ENCODE assay signal across 1 cellular context in the genomic region with DNA sequence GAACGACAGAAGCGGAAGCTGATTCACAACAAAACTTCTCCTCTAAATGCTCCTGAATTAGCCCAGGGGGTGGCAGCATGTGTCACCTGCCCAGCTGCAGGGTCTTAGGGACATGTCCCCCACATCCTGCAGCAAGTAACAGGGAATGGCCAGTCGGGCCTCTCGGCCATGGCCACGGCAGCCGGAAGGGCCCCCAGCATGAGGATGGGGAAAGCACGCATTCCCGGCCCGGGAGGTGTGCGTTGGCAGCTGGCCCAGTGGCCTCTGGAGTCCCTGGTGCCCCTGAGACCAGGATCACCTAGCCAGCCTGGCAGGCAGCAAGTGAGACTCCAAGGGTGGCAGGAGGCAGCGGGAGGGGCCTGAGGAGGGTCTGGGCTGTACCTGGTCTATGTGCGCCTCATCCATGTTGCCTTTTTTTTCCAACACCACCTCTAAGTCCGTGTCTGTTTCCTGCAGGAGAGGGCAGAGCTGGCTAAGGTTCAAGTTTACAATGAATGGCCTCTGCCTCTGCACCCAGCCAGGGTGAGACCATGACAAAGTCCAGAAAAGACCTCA.
A peak's percentile ranks its signal among the peaks of the same experiment; 100 is the strongest.
TF ChIP-seq lines count a peak whose summit lies in the region.

No MANE protein-coding gene starts in this region.

TF ChIP-seq in HepG2, 621 proteins besides CTCF, POLR2A, EP300 and RAD21 (continued from another document):
- TF ChIP-seq, protein P1, sequence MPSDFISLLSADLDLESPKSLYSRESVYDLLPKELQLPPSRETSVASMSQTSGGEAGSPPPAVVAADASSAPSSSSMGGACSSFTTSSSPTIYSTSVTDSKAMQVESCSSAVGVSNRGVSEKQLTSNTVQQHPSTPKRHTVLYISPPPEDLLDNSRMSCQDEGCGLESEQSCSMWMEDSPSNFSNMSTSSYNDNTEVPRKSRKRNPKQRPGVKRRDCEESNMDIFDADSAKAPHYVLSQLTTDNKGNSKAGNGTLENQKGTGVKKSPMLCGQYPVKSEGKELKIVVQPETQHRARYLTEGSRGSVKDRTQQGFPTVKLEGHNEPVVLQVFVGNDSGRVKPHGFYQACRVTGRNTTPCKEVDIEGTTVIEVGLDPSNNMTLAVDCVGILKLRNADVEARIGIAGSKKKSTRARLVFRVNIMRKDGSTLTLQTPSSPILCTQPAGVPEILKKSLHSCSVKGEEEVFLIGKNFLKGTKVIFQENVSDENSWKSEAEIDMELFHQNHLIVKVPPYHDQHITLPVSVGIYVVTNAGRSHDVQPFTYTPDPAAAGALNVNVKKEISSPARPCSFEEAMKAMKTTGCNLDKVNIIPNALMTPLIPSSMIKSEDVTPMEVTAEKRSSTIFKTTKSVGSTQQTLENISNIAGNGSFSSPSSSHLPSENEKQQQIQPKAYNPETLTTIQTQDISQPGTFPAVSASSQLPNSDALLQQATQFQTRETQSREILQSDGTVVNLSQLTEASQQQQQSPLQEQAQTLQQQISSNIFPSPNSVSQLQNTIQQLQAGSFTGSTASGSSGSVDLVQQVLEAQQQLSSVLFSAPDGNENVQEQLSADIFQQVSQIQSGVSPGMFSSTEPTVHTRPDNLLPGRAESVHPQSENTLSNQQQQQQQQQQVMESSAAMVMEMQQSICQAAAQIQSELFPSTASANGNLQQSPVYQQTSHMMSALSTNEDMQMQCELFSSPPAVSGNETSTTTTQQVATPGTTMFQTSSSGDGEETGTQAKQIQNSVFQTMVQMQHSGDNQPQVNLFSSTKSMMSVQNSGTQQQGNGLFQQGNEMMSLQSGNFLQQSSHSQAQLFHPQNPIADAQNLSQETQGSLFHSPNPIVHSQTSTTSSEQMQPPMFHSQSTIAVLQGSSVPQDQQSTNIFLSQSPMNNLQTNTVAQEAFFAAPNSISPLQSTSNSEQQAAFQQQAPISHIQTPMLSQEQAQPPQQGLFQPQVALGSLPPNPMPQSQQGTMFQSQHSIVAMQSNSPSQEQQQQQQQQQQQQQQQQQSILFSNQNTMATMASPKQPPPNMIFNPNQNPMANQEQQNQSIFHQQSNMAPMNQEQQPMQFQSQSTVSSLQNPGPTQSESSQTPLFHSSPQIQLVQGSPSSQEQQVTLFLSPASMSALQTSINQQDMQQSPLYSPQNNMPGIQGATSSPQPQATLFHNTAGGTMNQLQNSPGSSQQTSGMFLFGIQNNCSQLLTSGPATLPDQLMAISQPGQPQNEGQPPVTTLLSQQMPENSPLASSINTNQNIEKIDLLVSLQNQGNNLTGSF (CRISPR knock-in tag; IDR thresholded peaks at IDR 0.05), result no peak
- TF ChIP-seq AGO2 (optimal IDR thresholded peaks at IDR 0.05; ENCODE audit: low read depth, low read length), result peak; percentile 67
- TF ChIP-seq ZNF816 (CRISPR knock-in tag; IDR thresholded peaks at IDR 0.05; ENCODE audit: borderline replicate concordance), result no peak
- no peak for TF ChIP-seq ZNF558 (CRISPR knock-in tag; IDR thresholded peaks at IDR 0.05; ENCODE audit: borderline replicate concordance)
- TF ChIP-seq IKZF1 (IDR thresholded peaks at IDR 0.05), result no peak
- no peak for TF ChIP-seq KLF15 (CRISPR knock-in tag; IDR thresholded peaks at IDR 0.05; ENCODE audit: borderline replicate concordance)
- no peak for TF ChIP-seq ZNF629 (CRISPR knock-in tag; conservative IDR thresholded peaks at IDR 0.05)
- TF ChIP-seq SMARCC2 (IDR thresholded peaks at IDR 0.05), result no peak
- TF ChIP-seq ZNF644 (CRISPR knock-in tag; IDR thresholded peaks at IDR 0.05; ENCODE audit: low read depth), result no peak
- no peak for TF ChIP-seq PTBP1 (IDR thresholded peaks at IDR 0.05; ENCODE audit: low read depth, low read length, poor library complexity, severe bottlenecking)
- TF ChIP-seq ZNF326 (CRISPR knock-in tag; IDR thresholded peaks at IDR 0.05; ENCODE audit: borderline replicate concordance), result no peak
- TF ChIP-seq PHF20 (CRISPR knock-in tag; IDR thresholded peaks at IDR 0.05), result no peak
- TF ChIP-seq, protein P2, sequence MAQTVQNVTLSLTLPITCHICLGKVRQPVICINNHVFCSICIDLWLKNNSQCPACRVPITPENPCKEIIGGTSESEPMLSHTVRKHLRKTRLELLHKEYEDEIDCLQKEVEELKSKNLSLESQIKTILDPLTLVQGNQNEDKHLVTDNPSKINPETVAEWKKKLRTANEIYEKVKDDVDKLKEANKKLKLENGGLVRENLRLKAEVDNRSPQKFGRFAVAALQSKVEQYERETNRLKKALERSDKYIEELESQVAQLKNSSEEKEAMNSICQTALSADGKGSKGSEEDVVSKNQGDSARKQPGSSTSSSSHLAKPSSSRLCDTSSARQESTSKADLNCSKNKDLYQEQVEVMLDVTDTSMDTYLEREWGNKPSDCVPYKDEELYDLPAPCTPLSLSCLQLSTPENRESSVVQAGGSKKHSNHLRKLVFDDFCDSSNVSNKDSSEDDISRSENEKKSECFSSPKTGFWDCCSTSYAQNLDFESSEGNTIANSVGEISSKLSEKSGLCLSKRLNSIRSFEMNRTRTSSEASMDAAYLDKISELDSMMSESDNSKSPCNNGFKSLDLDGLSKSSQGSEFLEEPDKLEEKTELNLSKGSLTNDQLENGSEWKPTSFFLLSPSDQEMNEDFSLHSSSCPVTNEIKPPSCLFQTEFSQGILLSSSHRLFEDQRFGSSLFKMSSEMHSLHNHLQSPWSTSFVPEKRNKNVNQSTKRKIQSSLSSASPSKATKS (CRISPR knock-in tag; IDR thresholded peaks at IDR 0.05), result no peak
- no peak for TF ChIP-seq ZMAT3 (CRISPR knock-in tag; conservative IDR thresholded peaks at IDR 0.05)
- no peak for TF ChIP-seq MAF1 (CRISPR knock-in tag; IDR thresholded peaks at IDR 0.05; ENCODE audit: borderline replicate concordance)
- TF ChIP-seq RXRA (CRISPR knock-in tag; IDR thresholded peaks at IDR 0.05), result no peak
- no peak for TF ChIP-seq SP5 (CRISPR knock-in tag; IDR thresholded peaks at IDR 0.05; ENCODE audit: borderline replicate concordance, low read depth)
- no peak; the same call in 1 of the 2 replicates for TF ChIP-seq ZNF782 (CRISPR knock-in tag; IDR thresholded peaks at IDR 0.05; ENCODE audit: borderline replicate concordance)
- TF ChIP-seq WIZ (CRISPR knock-in tag; IDR thresholded peaks at IDR 0.05), result no peak; the same call in 1 of the 2 replicates
- TF ChIP-seq ZBTB1 (CRISPR knock-in tag; IDR thresholded peaks at IDR 0.05; ENCODE audit: borderline replicate concordance), result no peak
- no peak for TF ChIP-seq RBAK (CRISPR knock-in tag; IDR thresholded peaks at IDR 0.05)
- TF ChIP-seq GATA4 (IDR thresholded peaks at IDR 0.05; ENCODE audit: borderline replicate concordance, low read depth), result no peak
- no peak for TF ChIP-seq KLF16 (CRISPR knock-in tag; IDR thresholded peaks at IDR 0.05)
- TF ChIP-seq, protein P3, sequence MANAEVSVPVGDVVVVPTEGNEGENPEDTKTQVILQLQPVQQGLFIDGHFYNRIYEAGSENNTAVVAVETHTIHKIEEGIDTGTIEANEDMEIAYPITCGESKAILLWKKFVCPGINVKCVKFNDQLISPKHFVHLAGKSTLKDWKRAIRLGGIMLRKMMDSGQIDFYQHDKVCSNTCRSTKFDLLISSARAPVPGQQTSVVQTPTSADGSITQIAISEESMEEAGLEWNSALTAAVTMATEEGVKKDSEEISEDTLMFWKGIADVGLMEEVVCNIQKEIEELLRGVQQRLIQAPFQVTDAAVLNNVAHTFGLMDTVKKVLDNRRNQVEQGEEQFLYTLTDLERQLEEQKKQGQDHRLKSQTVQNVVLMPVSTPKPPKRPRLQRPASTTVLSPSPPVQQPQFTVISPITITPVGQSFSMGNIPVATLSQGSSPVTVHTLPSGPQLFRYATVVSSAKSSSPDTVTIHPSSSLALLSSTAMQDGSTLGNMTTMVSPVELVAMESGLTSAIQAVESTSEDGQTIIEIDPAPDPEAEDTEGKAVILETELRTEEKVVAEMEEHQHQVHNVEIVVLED (CRISPR knock-in tag; IDR thresholded peaks at IDR 0.05; ENCODE audit: borderline replicate concordance), result no peak
- TF ChIP-seq, protein P4, sequence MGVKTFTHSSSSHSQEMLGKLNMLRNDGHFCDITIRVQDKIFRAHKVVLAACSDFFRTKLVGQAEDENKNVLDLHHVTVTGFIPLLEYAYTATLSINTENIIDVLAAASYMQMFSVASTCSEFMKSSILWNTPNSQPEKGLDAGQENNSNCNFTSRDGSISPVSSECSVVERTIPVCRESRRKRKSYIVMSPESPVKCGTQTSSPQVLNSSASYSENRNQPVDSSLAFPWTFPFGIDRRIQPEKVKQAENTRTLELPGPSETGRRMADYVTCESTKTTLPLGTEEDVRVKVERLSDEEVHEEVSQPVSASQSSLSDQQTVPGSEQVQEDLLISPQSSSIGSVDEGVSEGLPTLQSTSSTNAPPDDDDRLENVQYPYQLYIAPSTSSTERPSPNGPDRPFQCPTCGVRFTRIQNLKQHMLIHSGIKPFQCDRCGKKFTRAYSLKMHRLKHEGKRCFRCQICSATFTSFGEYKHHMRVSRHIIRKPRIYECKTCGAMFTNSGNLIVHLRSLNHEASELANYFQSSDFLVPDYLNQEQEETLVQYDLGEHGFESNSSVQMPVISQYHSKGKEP (CRISPR knock-in tag; IDR thresholded peaks at IDR 0.05), result no peak
- no peak for TF ChIP-seq NKX3-1 (CRISPR knock-in tag; IDR thresholded peaks at IDR 0.05)
- no peak for TF ChIP-seq CCAR2 (optimal IDR thresholded peaks at IDR 0.05; ENCODE audit: low read depth, low read length)
- TF ChIP-seq HCFC1 (IDR thresholded peaks at IDR 0.05; ENCODE audit: low read depth, low read length), result no peak
- TF ChIP-seq, protein P5, sequence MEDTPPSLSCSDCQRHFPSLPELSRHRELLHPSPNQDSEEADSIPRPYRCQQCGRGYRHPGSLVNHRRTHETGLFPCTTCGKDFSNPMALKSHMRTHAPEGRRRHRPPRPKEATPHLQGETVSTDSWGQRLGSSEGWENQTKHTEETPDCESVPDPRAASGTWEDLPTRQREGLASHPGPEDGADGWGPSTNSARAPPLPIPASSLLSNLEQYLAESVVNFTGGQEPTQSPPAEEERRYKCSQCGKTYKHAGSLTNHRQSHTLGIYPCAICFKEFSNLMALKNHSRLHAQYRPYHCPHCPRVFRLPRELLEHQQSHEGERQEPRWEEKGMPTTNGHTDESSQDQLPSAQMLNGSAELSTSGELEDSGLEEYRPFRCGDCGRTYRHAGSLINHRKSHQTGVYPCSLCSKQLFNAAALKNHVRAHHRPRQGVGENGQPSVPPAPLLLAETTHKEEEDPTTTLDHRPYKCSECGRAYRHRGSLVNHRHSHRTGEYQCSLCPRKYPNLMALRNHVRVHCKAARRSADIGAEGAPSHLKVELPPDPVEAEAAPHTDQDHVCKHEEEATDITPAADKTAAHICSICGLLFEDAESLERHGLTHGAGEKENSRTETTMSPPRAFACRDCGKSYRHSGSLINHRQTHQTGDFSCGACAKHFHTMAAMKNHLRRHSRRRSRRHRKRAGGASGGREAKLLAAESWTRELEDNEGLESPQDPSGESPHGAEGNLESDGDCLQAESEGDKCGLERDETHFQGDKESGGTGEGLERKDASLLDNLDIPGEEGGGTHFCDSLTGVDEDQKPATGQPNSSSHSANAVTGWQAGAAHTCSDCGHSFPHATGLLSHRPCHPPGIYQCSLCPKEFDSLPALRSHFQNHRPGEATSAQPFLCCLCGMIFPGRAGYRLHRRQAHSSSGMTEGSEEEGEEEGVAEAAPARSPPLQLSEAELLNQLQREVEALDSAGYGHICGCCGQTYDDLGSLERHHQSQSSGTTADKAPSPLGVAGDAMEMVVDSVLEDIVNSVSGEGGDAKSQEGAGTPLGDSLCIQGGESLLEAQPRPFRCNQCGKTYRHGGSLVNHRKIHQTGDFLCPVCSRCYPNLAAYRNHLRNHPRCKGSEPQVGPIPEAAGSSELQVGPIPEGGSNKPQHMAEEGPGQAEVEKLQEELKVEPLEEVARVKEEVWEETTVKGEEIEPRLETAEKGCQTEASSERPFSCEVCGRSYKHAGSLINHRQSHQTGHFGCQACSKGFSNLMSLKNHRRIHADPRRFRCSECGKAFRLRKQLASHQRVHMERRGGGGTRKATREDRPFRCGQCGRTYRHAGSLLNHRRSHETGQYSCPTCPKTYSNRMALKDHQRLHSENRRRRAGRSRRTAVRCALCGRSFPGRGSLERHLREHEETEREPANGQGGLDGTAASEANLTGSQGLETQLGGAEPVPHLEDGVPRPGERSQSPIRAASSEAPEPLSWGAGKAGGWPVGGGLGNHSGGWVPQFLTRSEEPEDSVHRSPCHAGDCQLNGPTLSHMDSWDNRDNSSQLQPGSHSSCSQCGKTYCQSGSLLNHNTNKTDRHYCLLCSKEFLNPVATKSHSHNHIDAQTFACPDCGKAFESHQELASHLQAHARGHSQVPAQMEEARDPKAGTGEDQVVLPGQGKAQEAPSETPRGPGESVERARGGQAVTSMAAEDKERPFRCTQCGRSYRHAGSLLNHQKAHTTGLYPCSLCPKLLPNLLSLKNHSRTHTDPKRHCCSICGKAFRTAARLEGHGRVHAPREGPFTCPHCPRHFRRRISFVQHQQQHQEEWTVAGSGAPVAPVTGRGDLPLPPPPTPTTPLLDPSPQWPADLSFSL (CRISPR knock-in tag; IDR thresholded peaks at IDR 0.05), result no peak
- TF ChIP-seq, protein P6, sequence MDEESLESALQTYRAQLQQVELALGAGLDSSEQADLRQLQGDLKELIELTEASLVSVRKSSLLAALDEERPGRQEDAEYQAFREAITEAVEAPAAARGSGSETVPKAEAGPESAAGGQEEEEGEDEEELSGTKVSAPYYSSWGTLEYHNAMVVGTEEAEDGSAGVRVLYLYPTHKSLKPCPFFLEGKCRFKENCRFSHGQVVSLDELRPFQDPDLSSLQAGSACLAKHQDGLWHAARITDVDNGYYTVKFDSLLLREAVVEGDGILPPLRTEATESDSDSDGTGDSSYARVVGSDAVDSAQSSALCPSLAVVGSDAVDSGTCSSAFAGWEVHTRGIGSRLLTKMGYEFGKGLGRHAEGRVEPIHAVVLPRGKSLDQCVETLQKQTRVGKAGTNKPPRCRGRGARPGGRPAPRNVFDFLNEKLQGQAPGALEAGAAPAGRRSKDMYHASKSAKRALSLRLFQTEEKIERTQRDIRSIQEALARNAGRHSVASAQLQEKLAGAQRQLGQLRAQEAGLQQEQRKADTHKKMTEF (CRISPR knock-in tag; IDR thresholded peaks at IDR 0.05), result no peak
- no peak for TF ChIP-seq ZNF746 (CRISPR knock-in tag; IDR thresholded peaks at IDR 0.05)
- TF ChIP-seq ZNF652 (CRISPR knock-in tag; IDR thresholded peaks at IDR 0.05; ENCODE audit: borderline replicate concordance, low read depth), result no peak
TF ChIP-seq in HepG2: peak in this region for 48.
